Comparison of ENCODE assay signal across 10 cellular contexts in the genomic region with DNA sequence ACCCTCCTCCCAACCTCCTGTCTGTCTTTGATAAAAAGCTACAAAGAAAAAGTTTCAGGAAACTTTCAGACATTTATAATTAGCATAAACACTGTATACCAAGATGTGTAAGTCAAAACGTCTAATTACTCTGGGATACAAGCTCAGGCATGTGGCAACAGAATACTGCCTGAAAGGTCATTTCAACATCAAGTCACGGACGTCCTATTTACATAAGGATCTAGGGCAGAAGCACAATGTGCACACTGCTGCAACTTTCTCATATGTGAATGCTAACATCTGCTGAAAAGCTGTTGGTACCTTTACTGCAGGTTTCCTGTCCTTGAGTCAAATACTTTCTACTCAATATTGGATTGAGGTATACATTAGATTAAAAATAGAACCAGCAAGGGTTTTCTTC. TPM values are rescaled to one million over a fixed set of nuclear protein-coding genes. Genes with fewer than 3 reads are reported as not detected.
DNase-seq lines count a peak whose midpoint lies in the region; ATAC-seq and TF ChIP-seq lines count a peak whose summit lies in the region.
"Had no signal": no experiment of that assay in that cellular context is flagged by ENCODE, and none has a peak within 500 bp of the region (broad histone marks: within the 10 kb centered on the region; RNA-seq: fewer than 3 reads in every experiment).

No MANE protein-coding gene starts in this region.

- peak overlapping the region in 1 of 2 donors; percentile 59 for H3K27ac Mint-ChIP-seq in natural killer cell treated with Interleukin-12 subunit alpha and Interleukin-12 subunit beta and Interleukin-15 and Interleukin-18, amount 100 ng/mL, for 72 hours

- H3K4me3 Mint-ChIP-seq in natural killer cell treated with Interleukin-12 subunit alpha and Interleukin-12 subunit beta and Interleukin-15 and Interleukin-18, amount 100 ng/mL, for 72 hours = no peak overlapping the region

- H3K27ac ChIP-seq in epithelial cell of prostate = peak overlapping the region; percentile 56
- H3K27ac ChIP-seq in gastrocnemius medialis = peak overlapping the region in 1 of 4 donors; percentile 44
- H3K27ac ChIP-seq: SJSA1 had no signal

- H3K79me2 ChIP-seq in Loucy (ENCODE audit: insufficient read depth, low read length) = no peaks in the 10 kb centered on the region

- TF ChIP-seq CTCF in Loucy (conservative IDR thresholded peaks at IDR 0.05; ENCODE audit: low read length) (no peak), gastrocnemius medialis (IDR thresholded peaks at IDR 0.05 in 4 of 5, conservative IDR thresholded peaks at IDR 0.05 in 1 of 5) (no peak)

- no peak for TF ChIP-seq POLR2A in gastrocnemius medialis (IDR thresholded peaks at IDR 0.05)

- ATAC-seq in gastrocnemius medialis (peak; percentile 76 to 91), HG02763 (IDR thresholded peaks at IDR 0.05; ENCODE audit: unreplicated experiment) (no peak), HG03457 (IDR thresholded peaks at IDR 0.05; ENCODE audit: unreplicated experiment) (no peak)
- no peak for ATAC-seq in natural killer cell treated with Interleukin-12 subunit alpha and Interleukin-12 subunit beta and Interleukin-15 and Interleukin-18, amount 100 ng/mL, for 72 hours

- peaks cover 33 to 58% of the 10 kb centered on the region in 2 donors for H3K4me1 Mint-ChIP-seq in natural killer cell treated with Interleukin-12 subunit alpha and Interleukin-12 subunit beta and Interleukin-15 and Interleukin-18, amount 100 ng/mL, for 72 hours (ENCODE audit: low read depth in 2 of 2)

- no peaks in the 10 kb centered on the region for H3K9me3 Mint-ChIP-seq in natural killer cell treated with Interleukin-12 subunit alpha and Interleukin-12 subunit beta and Interleukin-15 and Interleukin-18, amount 100 ng/mL, for 72 hours

- peak overlapping the region; percentile 49 for H3K4me2 ChIP-seq in Loucy (ENCODE audit: low read depth, low read length, poor library complexity, severe bottlenecking)

- H3K36me3 ChIP-seq in Loucy (ENCODE audit: insufficient read depth, low read length) (no peaks in the 10 kb centered on the region), gastrocnemius medialis (no peaks in the 10 kb centered on the region)

- H3K4me3 ChIP-seq in Loucy (ENCODE audit: low read length, poor library complexity, severe bottlenecking) = no peak overlapping the region
- no peak overlapping the region for H3K4me3 ChIP-seq in gastrocnemius medialis
- H3K4me3 ChIP-seq: SJSA1 had no signal

- no peaks in the 10 kb centered on the region for H3K9me2 ChIP-seq in Loucy (replicated peaks; ENCODE audit: low read depth, low read length)

- in situ Hi-C loops in gastrocnemius medialis (cut with MboI; ENCODE audit: low sequenced_read_pairs in 4 of 4) = no loop called here

- H3F3A ChIP-seq in Loucy (ENCODE audit: low read depth) = no peaks in the 10 kb centered on the region

- no peak overlapping the region for H2AFZ ChIP-seq in Loucy (ENCODE audit: low read length)

- intact Hi-C loops in gastrocnemius medialis (cut with DNase I; ENCODE audit: low total_unique reads) = no loop called here

- H3K9me3 ChIP-seq in Loucy (ENCODE audit: insufficient read depth, low read depth, low read length) = no peaks in the 10 kb centered on the region
- H3K9me3 ChIP-seq in gastrocnemius medialis = no peaks in the 10 kb centered on the region
- H3K9me3 ChIP-seq: SJSA1 had no signal

- H3K9ac ChIP-seq in Loucy (ENCODE audit: low read depth, low read length, poor library complexity, severe bottlenecking) = no peak overlapping the region

- H3K4me1 ChIP-seq in Loucy (ENCODE audit: insufficient read depth, low read length, poor library complexity, severe bottlenecking) = peaks cover 24% of the 10 kb centered on the region
- peaks cover 7 to 14% of the 10 kb centered on the region in 2 donors for H3K4me1 ChIP-seq in gastrocnemius medialis

- peak; percentile 14 for DNase-seq in NCI-H2171 treated with DMSO at 0.1 percent for 48 hours (lab: John Stamatoyannopoulos, UW)
- no peak for DNase-seq in NCI-H2171 (lab: John Stamatoyannopoulos, UW)
- peak; percentile 63 for DNase-seq in epithelial cell of prostate (ENCODE audit: low read depth, low spot score)
- DNase-seq in gastrocnemius medialis = peak in 1 of 2 donors; percentile 9
- no peak for DNase-seq in natural killer cell treated with Interleukin-12 subunit alpha and Interleukin-12 subunit beta and Interleukin-15 and Interleukin-18, amount 100 ng/mL, for 72 hours (ENCODE audit: low spot score)
- DNase-seq: activated T-cell treated with anti-CD3 and anti-CD28 coated beads, Interleukin-2, amount 50 U/mL, for 48 hours had no signal

- H3K36me3 Mint-ChIP-seq in natural killer cell treated with Interleukin-12 subunit alpha and Interleukin-12 subunit beta and Interleukin-15 and Interleukin-18, amount 100 ng/mL, for 72 hours = peaks cover 11% of the 10 kb centered on the region

- H3K27me3 ChIP-seq in Loucy (ENCODE audit: insufficient read depth, low read length, poor library complexity, severe bottlenecking) (no peaks in the 10 kb centered on the region), gastrocnemius medialis (no peaks in the 10 kb centered on the region)
- H3K27me3 ChIP-seq: SJSA1 had no signal

- no peaks in the 10 kb centered on the region for H3K27me3 Mint-ChIP-seq in natural killer cell treated with Interleukin-12 subunit alpha and Interleukin-12 subunit beta and Interleukin-15 and Interleukin-18, amount 100 ng/mL, for 72 hours

- H4K20me1 ChIP-seq in Loucy (ENCODE audit: insufficient read depth, low read length, poor library complexity, severe bottlenecking) = no peaks in the 10 kb centered on the region

RNA-seq across cellular contexts. Expression of gene ELL2, which starts 36.9 kb away (rescaled TPM):
- 10 to 100 TPM; 35.2 to 64.5 (median 42.9) TPM for total RNA-seq in gastrocnemius medialis
- total RNA-seq in natural killer cell treated with Interleukin-12 subunit alpha and Interleukin-12 subunit beta and Interleukin-15 and Interleukin-18, amount 100 ng/mL, for 72 hours = 100 to 1,000 TPM; 110 to 200 TPM

Comparison
In these comparisons a context has a peak if more than half of its experiments do, and no peak if none do; other contexts are left out.
1. DNase-seq: peak in NCI-H2171 treated with DMSO at 0.1 percent for 48 hours (single experiment) and epithelial cell of prostate (single experiment); none in NCI-H2171 (single experiment) and natural killer cell treated with Interleukin-12 subunit alpha and Interleukin-12 subunit beta and Interleukin-15 and Interleukin-18, amount 100 ng/mL, for 72 hours (single experiment).
2. ATAC-seq: peak in gastrocnemius medialis (2 of 2); none in HG02763 (single experiment), HG03457 (single experiment) and natural killer cell treated with Interleukin-12 subunit alpha and Interleukin-12 subunit beta and Interleukin-15 and Interleukin-18, amount 100 ng/mL, for 72 hours (0 of 2).